Comparison of ENCODE assay signal across 9 cellular contexts in the genomic region with DNA sequence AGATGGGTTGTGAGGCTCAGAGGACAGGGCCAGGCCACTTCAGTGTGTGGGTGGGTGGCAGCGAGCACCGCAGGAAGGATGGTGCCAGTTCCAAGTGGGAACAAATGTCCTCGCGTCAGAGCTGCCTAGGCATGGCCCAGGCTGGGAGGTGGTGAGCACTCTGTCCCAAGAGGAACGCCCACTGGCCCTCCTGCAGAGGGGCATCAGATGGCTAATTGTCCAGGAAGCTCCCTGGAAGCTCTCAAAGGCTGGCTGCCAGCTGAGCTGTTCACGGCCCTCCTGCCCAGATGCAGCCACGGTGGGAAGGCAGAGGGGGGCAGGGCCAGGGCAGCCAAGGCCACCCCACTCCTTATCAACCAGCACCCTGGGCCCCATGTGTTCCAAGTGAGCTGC. TPM values are rescaled to one million over a fixed set of nuclear protein-coding genes. Genes with fewer than 3 reads are reported as not detected.
DNase-seq lines count a peak whose midpoint lies in the region; ATAC-seq and TF ChIP-seq lines count a peak whose summit lies in the region.
"Had no signal": no experiment of that assay in that cellular context is flagged by ENCODE, and none has a peak within 500 bp of the region (broad histone marks: within the 10 kb centered on the region; RNA-seq: fewer than 3 reads in every experiment).

No MANE protein-coding gene starts in this region.

- H3K4me1 ChIP-seq in SK-N-SH (ENCODE audit: control insufficient read depth in 1 of 2, insufficient read depth in 2 of 2, low read depth in 1 of 2, low read length in 1 of 2) (peaks cover 29 to 92% of the 10 kb centered on the region in 2 experiments), thoracic aorta (ENCODE audit: control insufficient read depth in 1 of 2, low read depth in 2 of 2) (peaks cover 50 to 72% of the 10 kb centered on the region in 2 donors)

- no peaks in the 10 kb centered on the region for H3K79me2 ChIP-seq in SK-N-SH (ENCODE audit: insufficient read depth)

- DNase-seq in NCI-H2081 (lab: John Stamatoyannopoulos, UW) (peak; percentile 50 to 74), NCI-H2081 treated with DMSO at 0.1 percent for 48 hours (lab: John Stamatoyannopoulos, UW) (no peak), SK-N-SH (peak; percentile 87), left ventricle myocardium superior (no peak), thoracic aorta (ENCODE audit: low spot score) (no peak), NCI-H1694 (lab: John Stamatoyannopoulos, UW) (no peak), NOMO-1 treated with dmso at 0.1 percent for 144 hours (lab: John Stamatoyannopoulos, UW; ENCODE audit: unreplicated experiment) (no peak)

- H3K9me2 ChIP-seq in SK-N-SH: no peaks in the 10 kb centered on the region

- H3K27ac ChIP-seq in SK-N-SH (ENCODE audit: low read depth in 2 of 2, low read length in 1 of 2) (peak overlapping the region in 1 of 2 experiments; percentile 94; a peak in 2 of 4 replicates), thoracic aorta (peak overlapping the region; percentile 11 to 46)
- H3K27ac ChIP-seq: 22Rv1 had no signal

- no peak overlapping the region for H3K4me3 ChIP-seq in SK-N-SH (ENCODE audit: low read depth in 2 of 2, low read length in 1 of 2)
- H3K4me3 ChIP-seq in thoracic aorta: peak overlapping the region; percentile 70

- ATAC-seq in left ventricle myocardium superior: peak; percentile 9
- ATAC-seq in thoracic aorta (ENCODE audit: insufficient number of reproducible peaks, low FRiP score, low read depth): no peak
- no peak for ATAC-seq in HG02759 (IDR thresholded peaks at IDR 0.05; ENCODE audit: unreplicated experiment)

- peak in 1 of 2 experiments; percentile 59; a peak in 1 of 4 replicates for TF ChIP-seq EP300 in SK-N-SH (IDR thresholded peaks at IDR 0.05; ENCODE audit: borderline replicate concordance in 1 of 2, low read depth in 1 of 2, low read length in 1 of 2)

- peak overlapping the region; percentile 72; the same call in 1 of the 2 replicates for H3K4me2 ChIP-seq in SK-N-SH

- H2AFZ ChIP-seq in SK-N-SH (ENCODE audit: low read depth): 0 out of 2 replicates have a peak overlapping the region, but pooled peaks have one; percentile 29

- no peak for TF ChIP-seq RAD21 in SK-N-SH (IDR thresholded peaks at IDR 0.05; ENCODE audit: low read length)

- TF ChIP-seq CTCF in SK-N-SH (IDR thresholded peaks at IDR 0.05): no peak
- no peak for TF ChIP-seq CTCF in thoracic aorta (IDR thresholded peaks at IDR 0.05)

- H3K36me3 ChIP-seq in SK-N-SH (replicated peaks in 1 of 2; ENCODE audit: control insufficient read depth in 1 of 2, insufficient read depth in 2 of 2, low read length in 1 of 2) (no peaks in the 10 kb centered on the region), thoracic aorta (no peaks in the 10 kb centered on the region)

- H3F3A ChIP-seq in SK-N-SH (replicated peaks; ENCODE audit: insufficient read depth): no peaks in the 10 kb centered on the region

- intact Hi-C loops in left ventricle myocardium superior (cut with micrococcal nuclease): no loop called here

- H3K27me3 ChIP-seq in SK-N-SH (ENCODE audit: insufficient read depth) (no peaks in the 10 kb centered on the region), thoracic aorta (replicated peaks; ENCODE audit: insufficient read depth) (no peaks in the 10 kb centered on the region)

- POLR2A ChIA-PET in SK-N-SH (lab: Yijun Ruan, JAX): interaction anchor here (0.7 to 1.0 kb wide), 3 partner anchors 14 to 71 kb away, joined by 3 read pairs; no protein-coding TSS in a partner anchor

- CTCF ChIA-PET in SK-N-SH (lab: Yijun Ruan, JAX): interaction anchor here (0.8 to 2.0 kb wide), 8 partner anchors 22 to 435 kb away, joined by 3 to 10 read pairs (median 4); no protein-coding TSS in a partner anchor

- H3K9me3 ChIP-seq in SK-N-SH (no peaks in the 10 kb centered on the region), thoracic aorta (no peaks in the 10 kb centered on the region)

- 33% methylated on average over 2 of the region's 7 CpGs for WGBS in SK-N-SH (ENCODE audit: low lambda C conversion rate)

- no peaks in the 10 kb centered on the region for H4K20me1 ChIP-seq in SK-N-SH (ENCODE audit: insufficient read depth)

- H3K9ac ChIP-seq in SK-N-SH: no peak overlapping the region

TF ChIP-seq in SK-N-SH, 30 proteins besides CTCF, POLR2A, EP300 and RAD21:
- TF ChIP-seq MXI1 (IDR thresholded peaks at IDR 0.05; ENCODE audit: low read depth, low read length) (peak; percentile 68), CHD2 (IDR thresholded peaks at IDR 0.05; ENCODE audit: low read length, partially characterized antibody) (peak; percentile 80), RXRA (IDR thresholded peaks at IDR 0.05; ENCODE audit: borderline replicate concordance, low read depth) (no peak), EZH2phosphoT487 (IDR thresholded peaks at IDR 0.05; ENCODE audit: borderline replicate concordance, low read depth) (no peak), REST (IDR thresholded peaks at IDR 0.05; ENCODE audit: low read depth, low read length) (no peak), NRF1 (IDR thresholded peaks at IDR 0.05; ENCODE audit: low read depth, low read length) (no peak), MEF2A (IDR thresholded peaks at IDR 0.05; ENCODE audit: borderline replicate concordance, low read depth) (no peak), TCF12 (IDR thresholded peaks at IDR 0.05) (peak; percentile 67), RCOR1 (IDR thresholded peaks at IDR 0.05; ENCODE audit: low read length) (peak; percentile 72), FOXM1 (IDR thresholded peaks at IDR 0.05; ENCODE audit: low read depth) (no peak), NFIC (IDR thresholded peaks at IDR 0.05; ENCODE audit: borderline replicate concordance) (no peak; the same call in 1 of the 2 replicates), MAX (IDR thresholded peaks at IDR 0.05; ENCODE audit: low read depth) (no peak; the same call in 1 of the 2 replicates), USF2 (IDR thresholded peaks at IDR 0.05; ENCODE audit: borderline replicate concordance, low read depth, low read length) (no peak), FOSL2 (IDR thresholded peaks at IDR 0.05; ENCODE audit: borderline replicate concordance, low read depth) (no peak; the same call in 1 of the 2 replicates), POLR2AphosphoS5 (IDR thresholded peaks at IDR 0.05; ENCODE audit: low read depth, low read length) (no peak), GATA2 (CRISPR knock-in tag; IDR thresholded peaks at IDR 0.05) (peak; percentile 12; the same call in 1 of the 2 replicates), GABPA (IDR thresholded peaks at IDR 0.05; ENCODE audit: low read depth) (no peak), ZBTB33 (IDR thresholded peaks at IDR 0.05; ENCODE audit: borderline replicate concordance, low read depth) (no peak)

RNA-seq across cellular contexts. Expression of gene IQSEC1, which starts 55.2 kb away (rescaled TPM):
- 4.4 and 6.2 TPM in 2 replicates for polyA plus RNA-seq in SK-N-SH (2012; rRNA removed)
- polyA plus RNA-seq in SK-N-SH (2012; cell fraction: cytosol; rRNA removed): 4.2 and 5.9 TPM in 2 replicates
- polyA plus RNA-seq in SK-N-SH (2012; cell fraction: nucleus; rRNA removed): 23.8 and 26.1 TPM in 2 replicates
- total RNA-seq in left ventricle myocardium superior (95.1 TPM), thoracic aorta (100 to 1,000 TPM in 1 of 2 donors, 10 to 100 TPM in 1; 93.6 to 121 TPM)

Comparison
In these comparisons a context has a peak if more than half of its experiments do, and no peak if none do; other contexts are left out.
1. DNase-seq: peak in NCI-H2081 (2 of 2) and SK-N-SH (single experiment); none in NCI-H2081 treated with DMSO at 0.1 percent for 48 hours (single experiment), left ventricle myocardium superior (single experiment), thoracic aorta (single experiment), NCI-H1694 (single experiment) and NOMO-1 treated with dmso at 0.1 percent for 144 hours (single experiment).